ENCODE assay signal across 29 cellular contexts in the genomic region with DNA sequence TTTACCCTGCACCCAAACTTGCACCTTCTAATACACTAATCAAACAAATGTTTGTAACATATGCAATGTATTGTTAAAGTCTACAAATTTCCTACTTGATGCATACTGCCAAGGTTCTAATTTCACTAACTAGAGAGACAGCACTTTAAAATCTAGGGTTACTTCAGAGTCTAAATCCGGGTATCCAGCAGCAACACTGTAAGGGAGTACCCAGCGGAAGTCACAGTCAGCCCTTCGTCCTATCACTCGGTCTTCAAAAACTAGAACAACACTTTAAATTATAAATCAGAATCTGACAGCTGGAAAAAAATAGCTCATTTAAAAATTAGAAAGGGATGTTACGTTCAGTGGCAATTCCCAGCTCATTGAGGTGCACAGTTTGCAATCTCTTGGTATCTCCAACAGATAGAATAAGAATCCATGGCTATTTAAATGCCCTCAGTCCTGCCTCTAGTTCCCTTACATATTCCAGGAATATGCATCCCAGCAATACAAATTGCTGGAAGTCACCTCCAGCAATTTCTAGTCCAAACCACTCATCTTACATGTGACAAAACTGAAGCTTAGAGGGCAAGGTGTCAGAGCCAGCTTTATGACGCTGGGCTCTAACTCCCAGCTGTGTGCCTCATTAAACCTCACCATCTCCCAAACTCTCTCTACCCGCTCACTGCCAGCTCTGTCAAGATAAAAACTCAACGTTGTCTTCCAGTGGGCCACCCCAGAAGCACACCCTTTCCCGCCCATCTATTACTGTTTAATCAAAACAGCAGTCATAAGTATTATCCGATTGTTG.
"Had no signal": no experiment of that assay in that cellular context is flagged by ENCODE, and none has a peak within 500 bp of the region (broad histone marks: within the 10 kb centered on the region; RNA-seq: fewer than 3 reads in every experiment).

No MANE protein-coding gene starts in this region.

- H3K4me3 ChIP-seq: ovary, stomach, thyroid gland had no signal

- H3K9me3 ChIP-seq: ovary, stomach, thyroid gland had no signal

- ATAC-seq: activated naive CD8-positive, alpha-beta T cell treated with anti-CD3 and anti-CD28 coated beads, Interleukin-2, amount 50 U/mL, for 24 hours; esophagus mucosa; foreskin keratinocyte; naive thymus-derived CD4-positive, alpha-beta T cell; stimulated activated naive B cell treated with anti-CD40 and anti-IgM and Interleukin-4, amounts not matched to agents 10 μg/mL and 1 μg/mL and 100 μg/mL, for 72 hours had no signal

- H3K36me3 Mint-ChIP-seq: stimulated activated naive B cell treated with anti-CD40 and anti-IgM and Interleukin-4, amounts not matched to agents 10 μg/mL and 1 μg/mL and 100 μg/mL, for 72 hours had no signal

- H3K27me3 Mint-ChIP-seq: activated CD4-positive, alpha-beta memory T cell treated with anti-CD3 and anti-CD28 coated beads for 36 hours; activated naive CD4-positive, alpha-beta T cell treated with anti-CD3 and anti-CD28 coated beads, Interleukin-2, amount 10 ng/mL, durations not matched to agents 7 days and 5 days; activated naive CD8-positive, alpha-beta T cell treated with anti-CD3 and anti-CD28 coated beads, Interleukin-2, amount 50 U/mL, for 24 hours; central memory CD8-positive, alpha-beta T cell; naive thymus-derived CD4-positive, alpha-beta T cell; stimulated activated naive B cell treated with anti-CD40 and anti-IgM and Interleukin-4, amounts not matched to agents 10 μg/mL and 1 μg/mL and 100 μg/mL, for 72 hours had no signal

- DNase-seq: activated CD4-positive, alpha-beta memory T cell treated with anti-CD3 and anti-CD28 coated beads for 36 hours; activated CD4-positive, alpha-beta T cell treated with anti-CD3 and anti-CD28 coated beads for 4 hours; activated CD8-positive, alpha-beta memory T cell treated with anti-CD3 and anti-CD28 coated beads, Interleukin-2, amount 50 U/mL, for 4 hours; activated gamma-delta T cell; activated naive CD4-positive, alpha-beta T cell treated with anti-CD3 and anti-CD28 coated beads, Interleukin-2, amount 10 ng/mL, durations not matched to agents 7 days and 5 days; activated naive CD8-positive, alpha-beta T cell treated with anti-CD3 and anti-CD28 coated beads, Interleukin-2, amount 50 U/mL, for 24 hours; activated T-cell treated with anti-CD3 and anti-CD28 coated beads, Interleukin-2, amount 50 U/mL, for 1 hour; amygdala; endodermal cell; foreskin keratinocyte; islet precursor cell; midbrain; naive thymus-derived CD4-positive, alpha-beta T cell; ovary; retina; stimulated activated CD4-positive, alpha-beta T cell treated with anti-CD3 and anti-CD28 coated beads, Interleukin-15, amount 100 ng/mL, for 24 hours; stimulated activated CD4-positive, alpha-beta T cell treated with anti-CD3 and anti-CD28 coated beads, Interleukin-2, amount 100 ng/mL, for 24 hours; stimulated activated naive B cell treated with anti-CD40 and anti-IgM and Interleukin-4, amounts not matched to agents 10 μg/mL and 1 μg/mL and 100 μg/mL, for 72 hours; stomach; SW 1271; T-helper 9 cell; thyroid gland had no signal

- H3K27ac ChIP-seq: foreskin keratinocyte, ovary, stomach, thyroid gland, VCaP had no signal

- H3K36me3 ChIP-seq: ovary, stomach, thyroid gland had no signal

- H3K27ac Mint-ChIP-seq: activated CD4-positive, alpha-beta memory T cell treated with anti-CD3 and anti-CD28 coated beads for 36 hours; activated naive CD4-positive, alpha-beta T cell treated with anti-CD3 and anti-CD28 coated beads, Interleukin-2, amount 10 ng/mL, durations not matched to agents 7 days and 5 days; activated naive CD8-positive, alpha-beta T cell treated with anti-CD3 and anti-CD28 coated beads, Interleukin-2, amount 50 U/mL, for 24 hours; activated T-helper 1 cell treated with anti-CD3 and anti-CD28 coated beads, Interleukin-12 subunit alpha, Interleukin-12 subunit beta, Interleukin-2, Interleukin-4 antibody, amounts not matched to agents 30 ng/mL and 10 ng/mL and 1 ng/mL, durations not matched to agents 14 hours and 24 hours and 36 hours; dendritic cell treated with granulocyte-macrophage colony-stimulating factor and Interleukin-4, amounts not matched to agents 40 ng/mL and 50 ng/mL, for 4 days; endodermal cell; progenitor cell of endocrine pancreas; stimulated activated naive B cell treated with anti-CD40 and anti-IgM and Interleukin-4, amounts not matched to agents 10 μg/mL and 1 μg/mL and 100 μg/mL, for 72 hours; T-helper 1 cell treated with Interleukin-12 subunit alpha and Interleukin-12 subunit beta and Interleukin-4 antibody, amounts not matched to agents 30 μg/mL and 1 μg/mL, for 36 hours had no signal

- H3K9me3 Mint-ChIP-seq: activated CD4-positive, alpha-beta memory T cell treated with anti-CD3 and anti-CD28 coated beads for 36 hours; activated naive CD4-positive, alpha-beta T cell treated with anti-CD3 and anti-CD28 coated beads, Interleukin-2, amount 10 ng/mL, durations not matched to agents 7 days and 5 days; activated naive CD8-positive, alpha-beta T cell treated with anti-CD3 and anti-CD28 coated beads, Interleukin-2, amount 50 U/mL, for 24 hours; activated T-helper 1 cell treated with anti-CD3 and anti-CD28 coated beads, Interleukin-12 subunit alpha, Interleukin-12 subunit beta, Interleukin-2, Interleukin-4 antibody, amounts not matched to agents 30 ng/mL and 10 ng/mL and 1 ng/mL, durations not matched to agents 14 hours and 24 hours and 36 hours; central memory CD8-positive, alpha-beta T cell; dendritic cell treated with granulocyte-macrophage colony-stimulating factor and Interleukin-4, amounts not matched to agents 40 ng/mL and 50 ng/mL, for 4 days; endodermal cell; naive thymus-derived CD4-positive, alpha-beta T cell; stimulated activated naive B cell treated with anti-CD40 and anti-IgM and Interleukin-4, amounts not matched to agents 10 μg/mL and 1 μg/mL and 100 μg/mL, for 72 hours; T-helper 1 cell treated with Interleukin-12 subunit alpha and Interleukin-12 subunit beta and Interleukin-4 antibody, amounts not matched to agents 30 μg/mL and 1 μg/mL, for 36 hours had no signal

- H3K27me3 ChIP-seq: foreskin keratinocyte, ovary, stomach, thyroid gland had no signal

- H3K4me1 Mint-ChIP-seq: stimulated activated naive B cell treated with anti-CD40 and anti-IgM and Interleukin-4, amounts not matched to agents 10 μg/mL and 1 μg/mL and 100 μg/mL, for 72 hours had no signal

- H3K4me3 Mint-ChIP-seq: activated CD4-positive, alpha-beta memory T cell treated with anti-CD3 and anti-CD28 coated beads for 36 hours; activated naive CD4-positive, alpha-beta T cell treated with anti-CD3 and anti-CD28 coated beads, Interleukin-2, amount 10 ng/mL, durations not matched to agents 7 days and 5 days; activated naive CD8-positive, alpha-beta T cell treated with anti-CD3 and anti-CD28 coated beads, Interleukin-2, amount 50 U/mL, for 24 hours; activated T-helper 1 cell treated with anti-CD3 and anti-CD28 coated beads, Interleukin-12 subunit alpha, Interleukin-12 subunit beta, Interleukin-2, Interleukin-4 antibody, amounts not matched to agents 30 ng/mL and 10 ng/mL and 1 ng/mL, durations not matched to agents 14 hours and 24 hours and 36 hours; central memory CD8-positive, alpha-beta T cell; dendritic cell treated with granulocyte-macrophage colony-stimulating factor and Interleukin-4, amounts not matched to agents 40 ng/mL and 50 ng/mL, for 4 days; endodermal cell; stimulated activated naive B cell treated with anti-CD40 and anti-IgM and Interleukin-4, amounts not matched to agents 10 μg/mL and 1 μg/mL and 100 μg/mL, for 72 hours; T-helper 1 cell treated with Interleukin-12 subunit alpha and Interleukin-12 subunit beta and Interleukin-4 antibody, amounts not matched to agents 30 μg/mL and 1 μg/mL, for 36 hours had no signal
